Comparison of ENCODE assay signal across 21 cellular contexts in genomic region chr9:100590481-100590880, GRCh38. TPM values are rescaled to one million over a fixed set of nuclear protein-coding genes. Genes with fewer than 3 reads are reported as not detected.
DNase-seq lines count a peak whose midpoint lies in the region; TF ChIP-seq lines count a peak whose summit lies in the region.
"Had no signal": no experiment of that assay in that cellular context is flagged by ENCODE, and none has a peak within 500 bp of the region (broad histone marks: within the 10 kb centered on the region; RNA-seq: fewer than 3 reads in every experiment).

No MANE protein-coding gene starts in this region.

- DNase-seq in AG08395 (ENCODE audit: low spot score) (peak; percentile 48), M059J (ENCODE audit: low read depth) (peak; percentile 83), cardiac fibroblast (ENCODE audit: low read depth in 2 of 2) (peak; percentile 14 to 75), iris pigment epithelial cell (ENCODE audit: low read depth) (peak; percentile 83), DMS 273 treated with DMSO at 0.1 percent for 48 hours (lab: John Stamatoyannopoulos, UW) (no peak), NCI-H774 (lab: John Stamatoyannopoulos, UW) (no peak), breast epithelium (ENCODE audit: low spot score in 2 of 2) (no peak)
- no peak for DNase-seq in activated effector memory CD4-positive, alpha-beta T cell treated with Interleukin-2 at 50 U/mL for 16 hours
- DNase-seq: activated CD4-positive, alpha-beta memory T cell treated with anti-CD3 and anti-CD28 coated beads, Interleukin-2, amount 10 ng/mL, durations not matched to agents 7 days and 5 days; activated naive CD4-positive, alpha-beta T cell treated with anti-CD3 and anti-CD28 coated beads, Interleukin-2, amount 50 U/mL, for 16 hours; activated T-cell treated with anti-CD3 and anti-CD28 coated beads, Interleukin-2, amount 50 U/mL, for 4 hours; CD4-positive, CD25-positive, alpha-beta regulatory T cell; DMS53; H9; kidney glomerular epithelial cell; naive thymus-derived CD8-positive, alpha-beta T cell; NCI-H1092; NCI-H2081 treated with DMSO at 0.1 percent for 48 hours; NCI-H510A treated with DMSO at 0.1 percent for 48 hours; SHP77 had no signal

- H3K4me1 ChIP-seq in breast epithelium = no peaks in the 10 kb centered on the region

- no peaks in the 10 kb centered on the region for H3K9me3 ChIP-seq in breast epithelium
- H3K9me3 ChIP-seq: esophagus muscularis mucosa had no signal

- no peak for TF ChIP-seq POLR2A in breast epithelium (IDR thresholded peaks at IDR 0.05)

- no peak overlapping the region for H3K4me3 ChIP-seq in cardiac fibroblast (replicated peaks in 1 of 2; ENCODE audit: low read depth in 2 of 2, low read length in 2 of 2)
- H3K4me3 ChIP-seq in breast epithelium = no peak overlapping the region
- H3K4me3 ChIP-seq: esophagus muscularis mucosa had no signal

- H3K27me3 ChIP-seq in breast epithelium = no peaks in the 10 kb centered on the region
- H3K27me3 ChIP-seq: esophagus muscularis mucosa had no signal

- intact Hi-C loops in breast epithelium (cut with DNase I; ENCODE audit: low total_unique reads) = no loop called here

- no peak overlapping the region for H3K27ac ChIP-seq in breast epithelium
- H3K27ac ChIP-seq: esophagus muscularis mucosa had no signal

- TF ChIP-seq CTCF in cardiac fibroblast (IDR thresholded peaks at IDR 0.05; ENCODE audit: low read depth, low read length) = no peak
- TF ChIP-seq CTCF in breast epithelium (IDR thresholded peaks at IDR 0.05) = no peak

- no peaks in the 10 kb centered on the region for H3K36me3 ChIP-seq in breast epithelium

RNA-seq across cellular contexts. Expression of gene CAVIN4, which starts 12.6 kb away (rescaled TPM):
- 0.37 and 0.59 TPM in 2 replicates for total RNA-seq in M059J (2014; rRNA removed; shearing (Covaris generic))
- under 1 TPM; 0.16 to 0.33 (median 0.29) TPM for total RNA-seq in breast epithelium

Comparison
In these comparisons a context has a peak if more than half of its experiments do, and no peak if none do; other contexts are left out.
1. DNase-seq: peak in AG08395 (single experiment), M059J (single experiment), cardiac fibroblast (2 of 2) and iris pigment epithelial cell (single experiment); none in DMS 273 treated with DMSO at 0.1 percent for 48 hours (single experiment), NCI-H774 (single experiment), activated effector memory CD4-positive, alpha-beta T cell treated with Interleukin-2 at 50 U/mL for 16 hours (single experiment) and breast epithelium (0 of 2).